22 cellular contexts compared by ENCODE assay signal in the genomic region with DNA sequence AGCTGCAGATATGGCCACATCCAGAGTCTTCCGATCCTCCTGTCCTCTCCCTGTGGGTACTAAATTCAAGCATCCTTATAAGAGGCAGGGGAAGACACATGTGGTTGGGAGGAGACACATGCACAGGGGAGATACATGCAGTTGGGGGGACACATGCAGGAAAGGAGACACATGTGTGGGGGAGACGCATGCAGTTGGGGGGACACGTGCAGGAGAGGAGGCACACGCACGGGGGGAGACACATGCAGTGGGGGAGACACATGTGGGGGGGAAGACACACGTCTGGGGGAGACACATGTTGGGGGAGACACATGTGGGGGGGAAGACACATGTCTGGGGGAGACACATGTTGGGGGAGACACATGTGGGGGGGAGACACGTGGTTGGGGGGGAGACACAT. TPM values are rescaled to one million over a fixed set of nuclear protein-coding genes. Genes with fewer than 3 reads are reported as not detected.
"Had no signal": no experiment of that assay in that cellular context is flagged by ENCODE, and none has a peak within 500 bp of the region (broad histone marks: within the 10 kb centered on the region; RNA-seq: fewer than 3 reads in every experiment).

No MANE protein-coding gene starts in this region.

- H3K27ac ChIP-seq: esophagus squamous epithelium, gastroesophageal sphincter, parathyroid adenoma, psoas muscle, right lobe of liver, spleen, tibial artery had no signal

- H3K4me3 ChIP-seq: esophagus squamous epithelium, gastroesophageal sphincter, mucosa of descending colon, psoas muscle, right lobe of liver, spleen, tibial artery had no signal

- H3K9me3 ChIP-seq: psoas muscle, right lobe of liver had no signal

- H3K4me1 ChIP-seq: esophagus squamous epithelium, gastroesophageal sphincter, parathyroid adenoma, psoas muscle, right lobe of liver, spleen, tibial artery had no signal

- ATAC-seq: effector memory CD8-positive, alpha-beta T cell; gastroesophageal sphincter; left cardiac atrium; left ventricle myocardium superior; mucosa of descending colon; naive thymus-derived CD8-positive, alpha-beta T cell; psoas muscle; right lobe of liver; stimulated activated memory B cell treated with anti-CD40 and anti-IgM and Interleukin-4, amounts not matched to agents 10 μg/mL and 1 μg/mL and 100 μg/mL, for 72 hours had no signal

- DNase-seq: effector memory CD8-positive, alpha-beta T cell; esophagus squamous epithelium; foreskin fibroblast; glutamatergic neuron; immature natural killer cell; left cardiac atrium; mucosa of descending colon; nucleus accumbens; psoas muscle; retina; stimulated activated CD4-positive, alpha-beta T cell treated with anti-CD3 and anti-CD28 coated beads, Interleukin-15, amount 100 ng/mL, for 24 hours; stimulated activated CD4-positive, alpha-beta T cell treated with anti-CD3 and anti-CD28 coated beads, Interleukin-1b, Interleukin-23, amount 100 ng/mL, for 48 hours; stimulated activated CD4-positive, alpha-beta T cell treated with anti-CD3 and anti-CD28 coated beads, Interleukin-4, amount 100 ng/mL, for 24 hours had no signal

- H3K36me3 ChIP-seq: esophagus squamous epithelium, gastroesophageal sphincter, right lobe of liver, spleen, tibial artery had no signal

- H3K27me3 ChIP-seq: right lobe of liver had no signal

RNA-seq across cellular contexts. Expression of a gene that starts 21.2 kb away (rescaled TPM):
- total RNA-seq: epithelial cell of proximal tubule; naive thymus-derived CD8-positive, alpha-beta T cell had no signal
- polyA plus RNA-seq: immature natural killer cell; naive thymus-derived CD8-positive, alpha-beta T cell had no signal
